ENCODE assay signal across 13 cellular contexts in the genomic region with DNA sequence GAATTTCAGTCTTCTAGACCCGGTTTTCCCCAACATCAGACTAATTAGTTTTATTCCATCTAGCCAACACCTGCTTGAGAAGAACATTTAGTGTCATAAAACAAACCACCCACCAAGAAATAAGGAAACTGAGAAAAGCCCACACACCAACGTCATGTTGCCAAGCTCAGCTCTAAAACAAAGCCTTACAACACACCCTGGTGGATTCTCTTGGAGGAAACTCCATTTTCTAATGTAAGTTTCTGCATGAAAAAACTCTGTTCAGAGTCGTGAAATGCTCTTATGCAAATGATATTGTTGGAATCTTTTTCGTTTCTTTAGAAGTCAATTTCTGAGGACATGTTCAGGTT.
DNase-seq lines count a peak whose midpoint lies in the region; ATAC-seq, FAIRE-seq and TF ChIP-seq lines count a peak whose summit lies in the region.
"Had no signal": no experiment of that assay in that cellular context is flagged by ENCODE, and none has a peak within 500 bp of the region (broad histone marks: within the 10 kb centered on the region; RNA-seq: fewer than 3 reads in every experiment).

No MANE protein-coding gene starts in this region.

- H3K4me1 ChIP-seq in H1 (replicated peaks in 1 of 4; ENCODE audit: control insufficient read depth in 3 of 4, insufficient read depth in 4 of 4, low read length in 3 of 4) (peaks cover 0 to 9% (median 5%) of the 10 kb centered on the region in 4 experiments; a peak in 5 of 7 replicates), Caco-2 (no peaks in the 10 kb centered on the region)
- H3K4me1 ChIP-seq: suprapubic skin had no signal

- no peak overlapping the region for H3K27ac ChIP-seq in H1 (ENCODE audit: low read depth, low read length)
- H3K27ac ChIP-seq: suprapubic skin had no signal

- H3K14ac ChIP-seq in H1 (ENCODE audit: insufficient read length): no peak overlapping the region

- H2AK5ac ChIP-seq in H1 (ENCODE audit: low read depth, low read length): no peak overlapping the region

- ATAC-seq in GM18858 (IDR thresholded peaks at IDR 0.05; ENCODE audit: unreplicated experiment) (peak; percentile 76), GM21447 (IDR thresholded peaks at IDR 0.05; ENCODE audit: unreplicated experiment) (peak; percentile 58), HG03064 (IDR thresholded peaks at IDR 0.05; ENCODE audit: low read depth, unreplicated experiment) (peak; percentile 18)
- ATAC-seq: activated CD8-positive, alpha-beta memory T cell treated with anti-CD3 and anti-CD28 coated beads, Interleukin-2, amount 10 ng/mL, durations not matched to agents 7 days and 5 days had no signal

- no peaks in the 10 kb centered on the region for H3K9me3 Mint-ChIP-seq in Caco-2 (ENCODE audit: unreplicated experiment)
- H3K9me3 Mint-ChIP-seq in progenitor cell of endocrine pancreas (ENCODE audit: low read depth): no peaks in the 10 kb centered on the region
- H3K9me3 Mint-ChIP-seq: nephron progenitor cell had no signal

- no peak for TF ChIP-seq RAD21 in H1 (IDR thresholded peaks at IDR 0.05 in 1 of 2, conservative IDR thresholded peaks at IDR 0.05 in 1 of 2; ENCODE audit: low read depth in 2 of 2, low read length in 2 of 2)

- H3K27ac Mint-ChIP-seq in Caco-2 (ENCODE audit: unreplicated experiment) (no peak overlapping the region), progenitor cell of endocrine pancreas (no peak overlapping the region)
- H3K27ac Mint-ChIP-seq: activated CD8-positive, alpha-beta memory T cell treated with anti-CD3 and anti-CD28 coated beads, Interleukin-2, amount 10 ng/mL, durations not matched to agents 7 days and 5 days; nephron progenitor cell had no signal

- no peak overlapping the region for H4K91ac ChIP-seq in H1 (replicated peaks; ENCODE audit: insufficient read length, low read length)

- H2BK12ac ChIP-seq in H1 (ENCODE audit: low read depth, low read length): no peak overlapping the region

- no peaks in the 10 kb centered on the region for H3K23me2 ChIP-seq in H1 (ENCODE audit: low read depth, low read length)

- H3K4me2 ChIP-seq in H1 (ENCODE audit: insufficient read depth in 1 of 2, low read depth in 2 of 2, low read length in 2 of 2): no peak overlapping the region

- no peak overlapping the region for H2BK15ac ChIP-seq in H1 (ENCODE audit: low read length)

- TF ChIP-seq CTCF in H1 (IDR thresholded peaks at IDR 0.05; ENCODE audit: control extremely low read depth in 1 of 3, insufficient read depth in 1 of 3, low read depth in 1 of 3, low read length in 3 of 3): no peak
- TF ChIP-seq CTCF in Caco-2 (IDR thresholded peaks at IDR 0.05; ENCODE audit: insufficient read depth in 1 of 2, low read depth in 1 of 2, low read length in 1 of 2, severe bottlenecking in 1 of 2, unreplicated experiment in 1 of 2): peak in 1 of 2 experiments; percentile 5
- no peak for TF ChIP-seq CTCF in progenitor cell of endocrine pancreas (IDR thresholded peaks at IDR 0.05; ENCODE audit: unreplicated experiment)

- POLR2A ChIA-PET in H1 (lab: Charles Lee; ENCODE audit: partially characterized antibody): interaction anchor here (1.2 kb wide), 1 partner anchor 43 kb away, joined by 5 read pairs; no protein-coding TSS in a partner anchor
- POLR2A ChIA-PET in Caco-2 (lab: Charles Lee): no interaction called here

- TF ChIP-seq POLR2A in H1 (IDR thresholded peaks at IDR 0.05; ENCODE audit: control extremely low read depth in 1 of 2, low read depth in 2 of 2, low read length in 2 of 2): no peak

- intact Hi-C loops in Caco-2 (cut with micrococcal nuclease; ENCODE audit: unreplicated experiment): loop anchor here (5.0 kb wide), 1 partner anchor 159 kb away; no protein-coding TSS in a partner anchor

- CTCF ChIA-PET in H1 (lab: Charles Lee; ENCODE audit: partially characterized antibody) (interaction anchor here (0.7 to 8.0 kb wide), 28 partner anchors 8 to 1581 kb away, joined by 3 to 364 read pairs (median 4); a partner anchor contains a TSS), Caco-2 (lab: Charles Lee) (interaction anchor here (1.0 to 1.7 kb wide), 7 partner anchors 8 to 139 kb away, joined by 3 to 75 read pairs (median 4); no protein-coding TSS in a partner anchor)

- no peak overlapping the region for H3K4ac ChIP-seq in H1 (replicated peaks; ENCODE audit: insufficient read length, low read depth, low read length)

- H3K4me3 ChIP-seq in H1 (ENCODE audit: extremely low read depth in 1 of 4, insufficient read depth in 2 of 4, low read depth in 3 of 4, low read length in 4 of 4): no peak overlapping the region
- H3K4me3 ChIP-seq in Caco-2 (ENCODE audit: low read depth, low read length): no peak overlapping the region
- H3K4me3 ChIP-seq: suprapubic skin had no signal

- no peaks in the 10 kb centered on the region for H3K79me1 ChIP-seq in H1 (ENCODE audit: low read depth, low read length)

- no peaks in the 10 kb centered on the region for H3K79me2 ChIP-seq in H1 (ENCODE audit: control insufficient read depth in 1 of 2, insufficient read depth in 2 of 2, low read length in 2 of 2)

- FAIRE-seq in H1 (lab: Jason Lieb, UNC): no peak

- H3K9me3 ChIP-seq in H1 (ENCODE audit: insufficient read depth in 2 of 2, low read depth in 1 of 2, low read length in 1 of 2): no peaks in the 10 kb centered on the region
- no peaks in the 10 kb centered on the region for H3K9me3 ChIP-seq in Caco-2
- H3K9me3 ChIP-seq: suprapubic skin had no signal

- H3K23ac ChIP-seq in H1 (ENCODE audit: insufficient read length): no peak overlapping the region

- no peaks in the 10 kb centered on the region; a peak in 1 of 7 replicates for H3K27me3 ChIP-seq in H1 (replicated peaks in 1 of 4; ENCODE audit: control insufficient read depth in 3 of 4, extremely low read depth in 1 of 4, insufficient read depth in 3 of 4, low read length in 3 of 4)
- H3K27me3 ChIP-seq in Caco-2 (replicated peaks; ENCODE audit: control insufficient read depth, insufficient read depth, low read length): no peaks in the 10 kb centered on the region
- H3K27me3 ChIP-seq: suprapubic skin had no signal

- no peak overlapping the region for H3K18ac ChIP-seq in H1 (ENCODE audit: extremely low read depth, low read length)

- H2BK20ac ChIP-seq in H1 (ENCODE audit: low read length): no peak overlapping the region

- H3K4me1 Mint-ChIP-seq in Caco-2 (ENCODE audit: low read depth, unreplicated experiment): no peaks in the 10 kb centered on the region
- H3K4me1 Mint-ChIP-seq in progenitor cell of endocrine pancreas (ENCODE audit: low read depth): peaks cover 1% of the 10 kb centered on the region
- H3K4me1 Mint-ChIP-seq: activated CD8-positive, alpha-beta memory T cell treated with anti-CD3 and anti-CD28 coated beads, Interleukin-2, amount 10 ng/mL, durations not matched to agents 7 days and 5 days had no signal

- H3K9ac ChIP-seq in H1 (replicated peaks in 1 of 4; ENCODE audit: extremely low read depth in 1 of 4, low read depth in 3 of 4, low read length in 3 of 4): no peak overlapping the region

- DNase-seq in H1 (ENCODE audit: low read depth in 1 of 2, low spot score in 2 of 2) (no peak), Caco-2 (no peak), progenitor cell of endocrine pancreas (ENCODE audit: low spot score, unreplicated experiment) (no peak), nucleus accumbens (lab: John Stamatoyannopoulos, UW) (no peak), T1000 (lab: John Stamatoyannopoulos, UW) (no peak)
- DNase-seq: activated CD8-positive, alpha-beta memory T cell treated with anti-CD3 and anti-CD28 coated beads, Interleukin-2, amount 10 ng/mL, durations not matched to agents 7 days and 5 days; SIG-M5; stimulated activated CD4-positive, alpha-beta T cell treated with anti-CD3 and anti-CD28 coated beads, Interleukin-2, amount 100 ng/mL, for 24 hours had no signal

- H4K20me1 ChIP-seq in H1 (replicated peaks in 1 of 2; ENCODE audit: control insufficient read depth in 1 of 2, insufficient read depth in 2 of 2, low read length in 2 of 2): no peaks in the 10 kb centered on the region

- no peak overlapping the region for H4K5ac ChIP-seq in H1 (ENCODE audit: insufficient read length, low read depth, low read length)

- H4K8ac ChIP-seq in H1 (ENCODE audit: extremely low read depth, insufficient read depth, low read length): no peak overlapping the region

- H3K36me3 ChIP-seq in H1 (ENCODE audit: control insufficient read depth in 2 of 4, insufficient read depth in 4 of 4, low read length in 3 of 4) (no peaks in the 10 kb centered on the region), Caco-2 (ENCODE audit: control insufficient read depth, insufficient read depth, low read length) (no peaks in the 10 kb centered on the region)
- H3K36me3 ChIP-seq: suprapubic skin had no signal

- H2BK5ac ChIP-seq in H1 (ENCODE audit: low read depth, low read length): no peak overlapping the region

- H3K27me3 Mint-ChIP-seq in Caco-2 (ENCODE audit: insufficient read depth, unreplicated experiment) (peaks cover 4% of the 10 kb centered on the region), progenitor cell of endocrine pancreas (no peaks in the 10 kb centered on the region)

- no peak overlapping the region for H3K4me3 Mint-ChIP-seq in Caco-2 (ENCODE audit: unreplicated experiment)
- no peak overlapping the region for H3K4me3 Mint-ChIP-seq in progenitor cell of endocrine pancreas (ENCODE audit: low read depth)
- H3K4me3 Mint-ChIP-seq: activated CD8-positive, alpha-beta memory T cell treated with anti-CD3 and anti-CD28 coated beads, Interleukin-2, amount 10 ng/mL, durations not matched to agents 7 days and 5 days; nephron progenitor cell had no signal

- no peak overlapping the region for H3K56ac ChIP-seq in H1 (replicated peaks; ENCODE audit: insufficient read length, low read depth, low read length)

- BruUV-seq in Caco-2 (replicated peaks; lab: Mats Ljungman, UMichigan): no TSS peak

- peak overlapping the region; percentile 47; the same call in 1 of the 2 replicates for H2AFZ ChIP-seq in H1 (ENCODE audit: low read length)

- H2BK120ac ChIP-seq in H1 (replicated peaks; ENCODE audit: low read depth, low read length): no peak overlapping the region

- WGBS in H1 (ENCODE audit: extremely low coverage in 1 of 2, insufficient coverage in 1 of 2, insufficient read length in 1 of 2, insufficient replicate concordance in 2 of 2, low coverage in 1 of 2, low lambda C conversion rate in 2 of 2, missing lambda C conversion rate in 1 of 2), 2 experiments: 46% methylated on average over 4 of the region's 4 CpGs; no CpG with 5 or more reads in 1 of the 2 experiments

- H3K36me3 Mint-ChIP-seq in Caco-2 (ENCODE audit: insufficient read depth, unreplicated experiment): no peaks in the 10 kb centered on the region
- H3K36me3 Mint-ChIP-seq in progenitor cell of endocrine pancreas (ENCODE audit: insufficient read depth): no peaks in the 10 kb centered on the region
- H3K36me3 Mint-ChIP-seq: activated CD8-positive, alpha-beta memory T cell treated with anti-CD3 and anti-CD28 coated beads, Interleukin-2, amount 10 ng/mL, durations not matched to agents 7 days and 5 days had no signal

- no peak for TF ChIP-seq EP300 in H1 (IDR thresholded peaks at IDR 0.05; ENCODE audit: borderline replicate concordance in 1 of 2, low read depth in 2 of 2, low read length in 2 of 2)

TF ChIP-seq in H1, 55 proteins besides CTCF, POLR2A, EP300 and RAD21 (continues in another document):
- TF ChIP-seq CREB1 (IDR thresholded peaks at IDR 0.05): no peak

Comparison
In these comparisons a context has a peak if more than half of its experiments do, and no peak if none do; other contexts are left out.
1. ATAC-seq: peak in every context shown above with its lines; median percentile 76 in GM18858; 58 in GM21447; 18 in HG03064.